ENCODE assay signal across 19 cellular contexts in genomic region chr12:25977047-25977446, GRCh38. TPM values are rescaled to one million over a fixed set of nuclear protein-coding genes. Genes with fewer than 3 reads are reported as not detected.
DNase-seq lines count a peak whose midpoint lies in the region; ATAC-seq and TF ChIP-seq lines count a peak whose summit lies in the region.
"Had no signal": no experiment of that assay in that cellular context is flagged by ENCODE, and none has a peak within 500 bp of the region (broad histone marks: within the 10 kb centered on the region; RNA-seq: fewer than 3 reads in every experiment).

No MANE protein-coding gene starts in this region.

- ATAC-seq in lower lobe of right lung, result no peak
- ATAC-seq: naive thymus-derived CD8-positive, alpha-beta T cell; right cardiac atrium had no signal

- POLR2A ChIA-PET in A673 (lab: Charles Lee; ENCODE audit: low non-redundant PET), result no interaction called here

- no peaks in the 10 kb centered on the region for H3K9me3 ChIP-seq in A673 (ENCODE audit: low read depth, low read length, poor library complexity, severe bottlenecking)
- no peaks in the 10 kb centered on the region for H3K9me3 ChIP-seq in lower lobe of right lung
- H3K9me3 ChIP-seq: left ventricle myocardium inferior had no signal

- TF ChIP-seq CTCF in A673 (conservative IDR thresholded peaks at IDR 0.05; ENCODE audit: low read depth, low read length) (no peak), lower lobe of right lung (IDR thresholded peaks at IDR 0.05) (no peak)

- H3K36me3 ChIP-seq in A673 (ENCODE audit: insufficient read depth, low read length, poor library complexity, severe bottlenecking) (no peaks in the 10 kb centered on the region), lower lobe of right lung (no peaks in the 10 kb centered on the region)
- H3K36me3 ChIP-seq: left ventricle myocardium inferior had no signal

- H3K27me3 ChIP-seq in A673 (replicated peaks; ENCODE audit: insufficient read depth, low read depth, low read length, poor library complexity) (no peaks in the 10 kb centered on the region), lower lobe of right lung (ENCODE audit: low read depth) (no peaks in the 10 kb centered on the region)

- intact Hi-C loops in A673 (cut with micrococcal nuclease; ENCODE audit: unreplicated experiment) (no loop called here), lower lobe of right lung (cut with DNase I) (no loop called here)

- BruUV-seq in A673 (replicated peaks; lab: Mats Ljungman, UMichigan), result no TSS peak

- H3K27ac ChIP-seq in A673 (ENCODE audit: low read depth, low read length, poor library complexity, severe bottlenecking) (no peak overlapping the region), lower lobe of right lung (peak overlapping the region; percentile 46)

- peak; percentile 13 for DNase-seq in A673 (ENCODE audit: low spot score)
- DNase-seq in HCEC 1CT, result peak; percentile 85
- peak; percentile 88 for DNase-seq in astrocyte of the hippocampus (ENCODE audit: low read depth, low spot score)
- DNase-seq in lower lobe of right lung, result no peak
- DNase-seq in COLO829 (ENCODE audit: low spot score), result no peak
- no peak for DNase-seq in NCI-H446 (lab: John Stamatoyannopoulos, UW)
- DNase-seq in NK-92 (lab: John Stamatoyannopoulos, UW; ENCODE audit: unreplicated experiment), result no peak
- DNase-seq in activated effector memory CD4-positive, alpha-beta T cell treated with anti-CD3 and anti-CD28 coated beads, Interleukin-2, amount 50 U/mL, for 16 hours, result no peak
- DNase-seq: activated CD4-positive, alpha-beta T cell treated with anti-CD3 and anti-CD28 coated beads for 48 hours; activated T-cell treated with anti-CD3 and anti-CD28 coated beads, Interleukin-2, amount 50 U/mL, for 1 hour; DND-41; left ventricle myocardium inferior; naive thymus-derived CD8-positive, alpha-beta T cell; NCI-H1930; NK-92 treated with Interleukin-12 subunit alpha and Interleukin-12 subunit beta, amount 100 ng/mL, for 24 hours; right cardiac atrium; SIG-M5; stimulated activated CD4-positive, alpha-beta T cell treated with anti-CD3 and anti-CD28 coated beads, Interleukin-4, amount 100 ng/mL, for 24 hours; T-helper 9 cell had no signal

- H3K4me3 ChIP-seq in A673 (ENCODE audit: low read depth, low read length, poor library complexity, severe bottlenecking), result no peak overlapping the region
- H3K4me3 ChIP-seq in lower lobe of right lung, result no peak overlapping the region

- H3K4me1 ChIP-seq in A673 (ENCODE audit: insufficient read depth, low read length, poor library complexity, severe bottlenecking), result no peaks in the 10 kb centered on the region
- peaks cover 45% of the 10 kb centered on the region for H3K4me1 ChIP-seq in lower lobe of right lung

- CTCF ChIA-PET in A673 (lab: Charles Lee), result no interaction called here

RNA-seq across cellular contexts. Expression of gene RASSF8, which starts 18.6 kb away (rescaled TPM):
- total RNA-seq in A673 (2021) (19.8 and 23.1 TPM in 2 replicates), lower lobe of right lung (62.1 TPM)
- total RNA-seq: naive thymus-derived CD8-positive, alpha-beta T cell had no signal

Comparison
In these comparisons a context has a peak if more than half of its experiments do, and no peak if none do; other contexts are left out.
1. DNase-seq: peak in A673 (single experiment), HCEC 1CT (single experiment) and astrocyte of the hippocampus (single experiment); none in lower lobe of right lung (single experiment), COLO829 (single experiment), NCI-H446 (0 of 2), NK-92 (single experiment) and activated effector memory CD4-positive, alpha-beta T cell treated with anti-CD3 and anti-CD28 coated beads, Interleukin-2, amount 50 U/mL, for 16 hours (single experiment).